In the genomic region with DNA sequence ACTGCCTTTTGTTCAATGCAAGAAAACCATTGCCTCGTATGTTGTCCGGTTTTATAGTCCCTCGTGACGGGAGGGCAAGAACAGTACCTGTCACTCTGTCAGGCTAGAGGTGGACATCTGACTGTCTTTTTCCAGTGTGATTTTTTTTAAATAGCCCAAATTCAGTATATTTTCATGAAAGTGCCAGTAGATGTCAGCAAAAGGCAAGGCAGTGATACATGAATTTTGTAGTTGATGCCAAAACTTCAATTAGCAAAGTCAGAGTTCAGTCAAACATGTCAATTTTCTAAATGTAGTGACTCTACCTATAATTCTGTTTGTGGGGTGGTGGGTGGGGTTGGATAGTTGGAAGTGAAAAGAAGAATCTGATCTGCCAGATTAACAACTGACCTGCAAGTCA, we compare ENCODE assay signal across 16 cellular contexts.
DNase-seq lines count a peak whose midpoint lies in the region; ATAC-seq and TF ChIP-seq lines count a peak whose summit lies in the region.
"Had no signal": no experiment of that assay in that cellular context is flagged by ENCODE, and none has a peak within 500 bp of the region (broad histone marks: within the 10 kb centered on the region; RNA-seq: fewer than 3 reads in every experiment).

No MANE protein-coding gene starts in this region.

- ATAC-seq in HG03045 (IDR thresholded peaks at IDR 0.05; ENCODE audit: unreplicated experiment), result no peak
- no peak for ATAC-seq in HG02938 (IDR thresholded peaks at IDR 0.05; ENCODE audit: unreplicated experiment)
- ATAC-seq: activated CD8-positive, alpha-beta T cell treated with anti-CD3 and anti-CD28 coated beads for 36 hours; left ventricle myocardium superior had no signal

- no TSS peak for BruUV-seq in PC-9 (replicated peaks; lab: Mats Ljungman, UMichigan)

- no peak overlapping the region for H3K4me3 ChIP-seq in PC-9
- H3K4me3 ChIP-seq: thyroid gland had no signal

- H3K4me2 ChIP-seq in PC-9, result no peak overlapping the region

- POLR2A ChIA-PET in PC-9 (lab: Charles Lee; ENCODE audit: unreplicated experiment), result no interaction called here
- POLR2A ChIA-PET in RWPE1 (lab: Yijun Ruan, JAX; ENCODE audit: low non-redundant PET), result no interaction called here

- H2AFZ ChIP-seq in PC-9, result no peak overlapping the region

- no peaks in the 10 kb centered on the region for H3K27me3 ChIP-seq in PC-9 (ENCODE audit: insufficient read depth, low read depth)
- H3K27me3 ChIP-seq: thyroid gland had no signal

- no peaks in the 10 kb centered on the region for H3K36me3 ChIP-seq in PC-9 (ENCODE audit: low read depth)
- H3K36me3 ChIP-seq: thyroid gland had no signal

- intact Hi-C loops in PC-9 (cut with micrococcal nuclease; ENCODE audit: unreplicated experiment), result no loop called here

- no peaks in the 10 kb centered on the region for H3K9me3 ChIP-seq in PC-9 (ENCODE audit: insufficient read depth, low read depth)
- H3K9me3 ChIP-seq: thyroid gland had no signal

- H3F3A ChIP-seq in PC-9 (ENCODE audit: insufficient read depth, low read depth), result no peaks in the 10 kb centered on the region

- DNase-seq in DMS53 treated with DMSO at 0.1 percent for 48 hours (lab: John Stamatoyannopoulos, UW; ENCODE audit: unreplicated experiment), result peak; percentile 26
- DNase-seq in PC-9, result no peak
- peak; percentile 4 for DNase-seq in fibroblast of peridontal ligament (ENCODE audit: extremely low read depth)
- no peak for DNase-seq in RWPE1 (ENCODE audit: low spot score)
- no peak for DNase-seq in GM13976 (ENCODE audit: low spot score)
- DNase-seq: activated CD8-positive, alpha-beta T cell treated with anti-CD3 and anti-CD28 coated beads for 36 hours; left ventricle myocardium superior; naive B cell; NCI-H1048; NCI-H524; Right ventricle myocardium superior; stimulated activated CD4-positive, alpha-beta T cell treated with anti-CD3 and anti-CD28 coated beads, Interleukin-1b, Interleukin-23, amount 100 ng/mL, for 48 hours; thyroid gland had no signal

- no peaks in the 10 kb centered on the region for H3K4me1 ChIP-seq in PC-9 (replicated peaks; ENCODE audit: insufficient read depth)
- H3K4me1 ChIP-seq: thyroid gland had no signal

- peak; percentile 47; the same call in 1 of the 2 replicates for TF ChIP-seq CTCF in LNCAP (IDR thresholded peaks at IDR 0.05)
- 0 out of 2 replicates have a peak, but pooled peaks have one; percentile 19 for TF ChIP-seq CTCF in PC-9 (conservative IDR thresholded peaks at IDR 0.05)
- no peak for TF ChIP-seq CTCF in RWPE1 (conservative IDR thresholded peaks at IDR 0.05; ENCODE audit: low read depth)
- TF ChIP-seq CTCF in GM13976 (IDR thresholded peaks at IDR 0.05; ENCODE audit: borderline replicate concordance, control extremely low read depth, extremely low read depth, insufficient read depth, missing control alignments), result no peak

- H4K20me1 ChIP-seq in PC-9 (ENCODE audit: insufficient read depth), result no peaks in the 10 kb centered on the region

- no peaks in the 10 kb centered on the region for H3K79me2 ChIP-seq in PC-9 (ENCODE audit: low read depth)

- no peak overlapping the region for H3K27ac ChIP-seq in PC-9
- H3K27ac ChIP-seq in RWPE1, result no peak overlapping the region
- H3K27ac ChIP-seq: thyroid gland had no signal

- no peaks in the 10 kb centered on the region for H3K9me2 ChIP-seq in PC-9 (ENCODE audit: insufficient read depth)

- CTCF ChIA-PET in PC-9 (lab: Charles Lee) (interaction anchor here (0.6 kb wide), 1 partner anchor 1388 kb away, joined by 5 read pairs; no protein-coding TSS in a partner anchor), RWPE1 (lab: Yijun Ruan, JAX) (interaction anchor here (0.5 kb wide), 1 partner anchor 383 kb away, joined by 3 read pairs; no protein-coding TSS in a partner anchor)

- in situ Hi-C loops in GM13976 (cut with MboI; ENCODE audit: low sequenced_read_pairs, unreplicated experiment), result no loop called here

Comparison
In these comparisons a context has a peak if more than half of its experiments do, and no peak if none do; other contexts are left out.
1. DNase-seq: peak in DMS53 treated with DMSO at 0.1 percent for 48 hours (single experiment) and fibroblast of peridontal ligament (single experiment); none in PC-9 (0 of 2), RWPE1 (single experiment) and GM13976 (single experiment).
2. CTCF ChIP-seq: peak in LNCAP (single experiment) and PC-9 (single experiment); none in RWPE1 (single experiment) and GM13976 (single experiment).